Comparison of ENCODE assay signal across 28 cellular contexts in genomic region chr7:25647872-25648271, GRCh38.
"Had no signal": no experiment of that assay in that cellular context is flagged by ENCODE, and none has a peak within 500 bp of the region (broad histone marks: within the 10 kb centered on the region; RNA-seq: fewer than 3 reads in every experiment).

No MANE protein-coding gene starts in this region.

- FAIRE-seq: islet of Langerhans, kidney, pancreas, small intestine had no signal

- ATAC-seq: left colon; left lung; lower lobe of right lung; natural killer cell; pancreas; right cardiac atrium; stimulated activated memory B cell treated with anti-CD40 and anti-IgM and Interleukin-4, amounts not matched to agents 10 μg/mL and 1 μg/mL and 100 μg/mL, for 72 hours; stimulated activated naive CD8-positive, alpha-beta T cell treated with anti-CD3 and anti-CD28 coated beads, Interleukin-15, amount 100 ng/mL, for 72 hours had no signal

- H3K27ac ChIP-seq: left lung, lower lobe of right lung, pancreas, prostate gland, sigmoid colon, tibial nerve, vagina had no signal

- H3K27me3 ChIP-seq: left lung, pancreas, sigmoid colon, tibial nerve, vagina had no signal

- H3K4me1 ChIP-seq: lower lobe of right lung, pancreas, prostate gland, tibial nerve, vagina had no signal

- H3K36me3 ChIP-seq: left lung, lower lobe of right lung, pancreas, prostate gland, sigmoid colon, tibial nerve, vagina had no signal

- H3K9me3 ChIP-seq: left lung, lower lobe of right lung, pancreas, prostate gland, sigmoid colon, tibial nerve, vagina had no signal

- DNase-seq: hypothalamus; immature natural killer cell; kidney; left colon; left lung; lower lobe of right lung; mammary epithelial cell; mesenchymal stem cell; naive B cell; natural killer cell; pancreas; posterior cingulate gyrus; retina; right cardiac atrium; sigmoid colon; small intestine; stimulated activated CD4-positive, alpha-beta T cell treated with anti-CD3 and anti-CD28 coated beads, Interleukin-1b, Interleukin-23, amount 100 ng/mL, for 48 hours; stimulated activated CD4-positive, alpha-beta T cell treated with anti-CD3 and anti-CD28 coated beads, Interleukin-2, amount 100 ng/mL, for 48 hours; stimulated activated CD4-positive, alpha-beta T cell treated with anti-CD3 and anti-CD28 coated beads, Interleukin-4, amount 100 ng/mL, for 4 hours; stimulated activated CD8-positive, alpha-beta memory T cell treated with anti-CD3 and anti-CD28 coated beads, Interleukin-4, amount 100 ng/mL, for 48 hours; stimulated activated naive CD4-positive, alpha-beta T cell treated with Interleukin-2 at 50 U/mL for 16 hours; stimulated activated naive CD8-positive, alpha-beta T cell treated with anti-CD3 and anti-CD28 coated beads, Interleukin-15, amount 100 ng/mL, for 72 hours; substantia nigra had no signal

- H3K4me3 ChIP-seq: left lung, lower lobe of right lung, pancreas, prostate gland, sigmoid colon, tibial nerve, vagina had no signal
